In genomic region chr3:47347217-47347801, GRCh38 we compare ENCODE assay signal across 8 cellular contexts. TPM values are rescaled to one million over a fixed set of nuclear protein-coding genes. Genes with fewer than 3 reads are reported as not detected.
DNase-seq lines count a peak whose midpoint lies in the region; ATAC-seq, FAIRE-seq and TF ChIP-seq lines count a peak whose summit lies in the region.

No MANE protein-coding gene starts in this region.

- H2AFZ ChIP-seq in smooth muscle cell (ENCODE audit: low read depth) = no peak overlapping the region

- no peaks in the 10 kb centered on the region for H3K27me3 ChIP-seq in smooth muscle cell (ENCODE audit: low read depth)

- DNase-seq in amniotic epithelial cell (ENCODE audit: low read depth) (peak; percentile 90), smooth muscle cell (lab: John Stamatoyannopoulos, UW; ENCODE audit: unreplicated experiment) (no peak), frontal cortex (ENCODE audit: low spot score in 2 of 2) (no peak), GOT3 (lab: John Stamatoyannopoulos, UW) (no peak), DMS79 (lab: John Stamatoyannopoulos, UW) (no peak)

- no peaks in the 10 kb centered on the region for H3K79me2 ChIP-seq in smooth muscle cell (ENCODE audit: low read depth)

- H3F3A ChIP-seq in smooth muscle cell (ENCODE audit: low read depth) = peaks cover 13% of the 10 kb centered on the region

- TF ChIP-seq CTCF in smooth muscle cell (IDR thresholded peaks at IDR 0.05; ENCODE audit: borderline replicate concordance, insufficient read depth, poor library complexity, severe bottlenecking) = no peak

- WGBS in smooth muscle cell (ENCODE audit: low lambda C conversion rate) = 39% methylated on average over 4 of the region's 4 CpGs

- no peak for FAIRE-seq in frontal cortex (lab: Jason Lieb, UNC)

- no peaks in the 10 kb centered on the region for H3K9me3 ChIP-seq in smooth muscle cell (replicated peaks; ENCODE audit: low read depth)

- H3K4me2 ChIP-seq in smooth muscle cell = peak overlapping the region; percentile 45

- H3K4me1 ChIP-seq in smooth muscle cell (ENCODE audit: low read depth) = peaks cover 5% of the 10 kb centered on the region

- peak; percentile 68 for ATAC-seq in GM18909 (IDR thresholded peaks at IDR 0.05; ENCODE audit: poor library complexity, unreplicated experiment)
- peak; percentile 72 for ATAC-seq in HG03139 (IDR thresholded peaks at IDR 0.05; ENCODE audit: unreplicated experiment)
- no peak for ATAC-seq in HG02973 (IDR thresholded peaks at IDR 0.05; ENCODE audit: unreplicated experiment)

- no peak overlapping the region for H3K4me3 ChIP-seq in smooth muscle cell

- H3K9ac ChIP-seq in smooth muscle cell (ENCODE audit: low read depth) = no peak overlapping the region

- no peak overlapping the region for H3K27ac ChIP-seq in smooth muscle cell (ENCODE audit: low read depth)

- no peaks in the 10 kb centered on the region for H4K20me1 ChIP-seq in smooth muscle cell (ENCODE audit: low read depth)

- H3K36me3 ChIP-seq in smooth muscle cell (ENCODE audit: low read depth) = no peaks in the 10 kb centered on the region

RNA-seq across cellular contexts. Expression of gene PTPN23, which starts 33.5 kb away (rescaled TPM):
- 4.8 and 7.2 TPM in 2 replicates for total RNA-seq in smooth muscle cell
- polyA plus RNA-seq in smooth muscle cell = 17.1 and 22.1 TPM in 2 replicates
- total RNA-seq in frontal cortex = 19.2 TPM
